In the genomic region with DNA sequence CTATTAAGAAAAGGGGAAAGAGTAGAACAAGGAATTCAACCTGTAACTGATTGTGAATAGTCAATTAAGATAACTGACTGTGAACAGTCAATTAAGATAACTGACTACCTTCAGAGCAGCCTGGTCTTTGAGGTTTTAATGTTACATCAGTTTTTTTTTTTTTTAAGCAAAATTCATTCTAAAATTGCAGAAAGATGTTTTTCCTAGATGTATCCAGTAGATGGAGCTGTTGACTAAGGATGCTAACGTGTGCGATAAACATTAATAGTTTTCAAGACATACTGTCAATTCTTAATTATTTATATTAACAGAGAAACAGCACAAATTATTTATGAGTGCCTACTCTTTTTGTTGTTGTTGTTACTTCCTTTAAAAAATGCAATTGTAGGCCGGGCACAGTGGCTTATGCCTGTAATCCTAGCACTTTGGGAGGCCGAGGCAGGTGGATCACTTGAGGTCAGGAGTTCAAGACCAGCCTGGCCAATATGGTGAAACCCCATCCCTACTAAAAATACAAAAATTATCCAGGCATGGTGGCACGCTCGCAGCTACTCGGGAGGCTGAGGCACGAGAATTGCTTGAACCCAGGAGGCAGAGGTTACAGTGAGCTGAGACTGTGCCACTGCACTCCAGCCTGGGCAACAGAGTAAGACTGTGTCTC, we compare ENCODE assay signal across 10 cellular contexts. TPM values are rescaled to one million over a fixed set of nuclear protein-coding genes. Genes with fewer than 3 reads are reported as not detected.
DNase-seq lines count a peak whose midpoint lies in the region; ATAC-seq and TF ChIP-seq lines count a peak whose summit lies in the region.
"Not testable (repeated sequence)": the region's sequence is repeated elsewhere in the genome, so short reads cannot be mapped to it uniquely, and the experiment has no call there.
"Had no signal": no experiment of that assay in that cellular context is flagged by ENCODE, and none has a peak within 500 bp of the region (broad histone marks: within the 10 kb centered on the region; RNA-seq: fewer than 3 reads in every experiment).

No MANE protein-coding gene starts in this region.

- H3K27me3 ChIP-seq in AG04450 (ENCODE audit: control insufficient read depth, insufficient read depth, low read length) = not testable (repeated sequence)

- peak; percentile 67 for ATAC-seq in activated CD8-positive, alpha-beta T cell treated with anti-CD3 and anti-CD28 coated beads for 36 hours

- H3K27ac ChIP-seq in AG04450 (ENCODE audit: low read depth, low read length); OCI-LY7 (ENCODE audit: low read depth, low read length, poor library complexity, severe bottlenecking): not testable (repeated sequence)

- H3K79me2 ChIP-seq in OCI-LY7 (ENCODE audit: insufficient read depth, low read depth, low read length) = not testable (repeated sequence)

- DNase-seq in AG04450 (ENCODE audit: low read depth, low spot score); GM10266 (ENCODE audit: extremely low spot score); activated CD8-positive, alpha-beta T cell treated with anti-CD3 and anti-CD28 coated beads for 36 hours; progenitor cell of endocrine pancreas (ENCODE audit: low spot score, unreplicated experiment): not testable (repeated sequence)
- peak; percentile 41 for DNase-seq in LoVo (ENCODE audit: low spot score)
- DNase-seq in OCI-LY7 (ENCODE audit: low spot score) = peak; percentile 50
- DNase-seq in dermis microvascular lymphatic vessel endothelial cell (ENCODE audit: low read depth in 2 of 2) = peak; percentile 53 to 60
- peak; percentile 64 for DNase-seq in inferior parietal cortex (ENCODE audit: extremely low spot score)

- not testable (repeated sequence) for H3K4me1 ChIP-seq in OCI-LY7 (ENCODE audit: insufficient read depth, low read length, poor library complexity, severe bottlenecking)

- CTCF ChIA-PET in AG04450 (lab: Charles Lee) = interaction anchor here (0.6 to 2.5 kb wide), 31 partner anchors 9 to 1057 kb away, joined by 3 to 54 read pairs (median 4); partner anchors contain the start of gene HTR7
- CTCF ChIA-PET in OCI-LY7 (lab: Charles Lee; ENCODE audit: unreplicated experiment) = not testable (repeated sequence)
- CTCF ChIA-PET in activated CD8-positive, alpha-beta T cell treated with anti-CD3 and anti-CD28 coated beads for 36 hours (lab: Charles Lee) = interaction anchor here (0.6 to 3.0 kb wide), 22 partner anchors 9 to 418 kb away, joined by 3 to 18 read pairs (median 4); partner anchors contain the start of gene HTR7

- not testable (repeated sequence) for H3K9me3 ChIP-seq in AG04450 (ENCODE audit: control insufficient read depth, insufficient read depth, low read length); OCI-LY7 (ENCODE audit: low read length)

- H3K36me3 ChIP-seq in OCI-LY7 (ENCODE audit: insufficient read depth, low read length) = peaks cover 97% of the 10 kb centered on the region

- not testable (repeated sequence) for H3K4me3 Mint-ChIP-seq in activated CD8-positive, alpha-beta T cell treated with anti-CD3 and anti-CD28 coated beads for 36 hours; progenitor cell of endocrine pancreas (ENCODE audit: low read depth)

- H4K20me1 ChIP-seq in OCI-LY7 (ENCODE audit: insufficient read depth, low read length) = not testable (repeated sequence)

- not testable (repeated sequence) for H3K9me2 ChIP-seq in OCI-LY7 (ENCODE audit: insufficient read depth, low read length)

- not testable (repeated sequence) for H3K9me3 Mint-ChIP-seq in activated CD8-positive, alpha-beta T cell treated with anti-CD3 and anti-CD28 coated beads for 36 hours; progenitor cell of endocrine pancreas (ENCODE audit: low read depth)

- H3K27me3 Mint-ChIP-seq in activated CD8-positive, alpha-beta T cell treated with anti-CD3 and anti-CD28 coated beads for 36 hours; progenitor cell of endocrine pancreas: not testable (repeated sequence)

- intact Hi-C loops in OCI-LY7 (cut with micrococcal nuclease; ENCODE audit: unreplicated experiment); activated CD8-positive, alpha-beta T cell treated with anti-CD3 and anti-CD28 coated beads for 36 hours (cut with micrococcal nuclease): not testable (repeated sequence)

- H2AFZ ChIP-seq in OCI-LY7 (ENCODE audit: low read length) = not testable (repeated sequence)

- POLR2A ChIA-PET in AG04450 (lab: Yijun Ruan, JAX) = not testable (repeated sequence)
- POLR2A ChIA-PET in OCI-LY7 (lab: Charles Lee) = interaction anchor here (0.7 to 1.2 kb wide), 4 partner anchors 9 to 361 kb away, joined by 3 to 4 read pairs (median 4); partner anchors contain the start of gene RPP30
- POLR2A ChIA-PET in activated CD8-positive, alpha-beta T cell treated with anti-CD3 and anti-CD28 coated beads for 36 hours (lab: Charles Lee) = interaction anchor here (1.3 kb wide), 1 partner anchor 9 kb away, joined by 3 read pairs; no protein-coding TSS in a partner anchor

- H3K27ac Mint-ChIP-seq in activated CD8-positive, alpha-beta T cell treated with anti-CD3 and anti-CD28 coated beads for 36 hours; progenitor cell of endocrine pancreas: not testable (repeated sequence)

- TF ChIP-seq CTCF in AG04450 (IDR thresholded peaks at IDR 0.05; ENCODE audit: low read depth, low read length) (peak; percentile 67), GM10266 (IDR thresholded peaks at IDR 0.05; ENCODE audit: control insufficient read depth, insufficient read depth, low read depth, missing control alignments) (peak; percentile 52), OCI-LY7 (conservative IDR thresholded peaks at IDR 0.05; ENCODE audit: low read length) (peak; percentile 84), progenitor cell of endocrine pancreas (IDR thresholded peaks at IDR 0.05; ENCODE audit: unreplicated experiment) (peak; percentile 76)
- TF ChIP-seq CTCF in activated CD8-positive, alpha-beta T cell treated with anti-CD3 and anti-CD28 coated beads for 36 hours (IDR thresholded peaks at IDR 0.05) = peak; percentile 76

- BruUV-seq in OCI-LY7 (replicated peaks; lab: Mats Ljungman, UMichigan) = not testable (repeated sequence)

- H3K36me3 Mint-ChIP-seq in activated CD8-positive, alpha-beta T cell treated with anti-CD3 and anti-CD28 coated beads for 36 hours (ENCODE audit: low read depth) = peaks cover 29% of the 10 kb centered on the region
- H3K36me3 Mint-ChIP-seq in progenitor cell of endocrine pancreas (ENCODE audit: insufficient read depth) = not testable (repeated sequence)

- not testable (repeated sequence) for H3K4me3 ChIP-seq in AG04450 (ENCODE audit: low read depth, low read length); OCI-LY7 (ENCODE audit: low read depth, low read length, poor library complexity, severe bottlenecking)

- H3K4me1 Mint-ChIP-seq in activated CD8-positive, alpha-beta T cell treated with anti-CD3 and anti-CD28 coated beads for 36 hours (ENCODE audit: low read depth); progenitor cell of endocrine pancreas (ENCODE audit: low read depth): not testable (repeated sequence)

- not testable (repeated sequence) for H3K4me2 ChIP-seq in OCI-LY7 (ENCODE audit: low read length)

RNA-seq across cellular contexts. Expression of gene RPP30, which starts 8.4 kb away (rescaled TPM):
- 41.8 and 43.7 TPM in 2 replicates for polyA plus RNA-seq in AG04450 (2011; rRNA removed)
- 18.2 and 24.6 TPM in 2 replicates for polyA minus RNA-seq in AG04450 (2011; rRNA and poly(A)+ RNA removed)
- 32.8 and 34.3 TPM in 2 replicates for total RNA-seq in OCI-LY7 (2014; rRNA removed; shearing (Covaris generic))
- total RNA-seq in OCI-LY7 (2022) (50.4 and 51.9 TPM in 2 replicates), dermis microvascular lymphatic vessel endothelial cell (27.3 and 36.3 TPM in 2 replicates), progenitor cell of endocrine pancreas (51.8 and 53.5 TPM in 2 replicates)
- total RNA-seq in activated CD8-positive, alpha-beta T cell treated with anti-CD3 and anti-CD28 coated beads for 36 hours = 10 to 100 TPM; 55.8 to 56.8 TPM

RNA-seq across cellular contexts. Expression of gene HTR7, which starts 22.4 kb away (rescaled TPM):
- 1.1 TPM in 2 replicates for polyA plus RNA-seq in AG04450 (2011; rRNA removed)
- polyA minus RNA-seq in AG04450 (2011; rRNA and poly(A)+ RNA removed) = 0.64 and 1.00 TPM in 2 replicates
- total RNA-seq in OCI-LY7 (2014; rRNA removed; shearing (Covaris generic)) = not detected in 2 replicates
- total RNA-seq in OCI-LY7 (2022) = 0.10 TPM in 1 of 2 replicates, not detected in the other
- total RNA-seq in activated CD8-positive, alpha-beta T cell treated with anti-CD3 and anti-CD28 coated beads for 36 hours = not detected
- total RNA-seq in dermis microvascular lymphatic vessel endothelial cell = under 0.01 and 0.13 TPM in 2 replicates
- 0.93 TPM in 2 replicates for total RNA-seq in progenitor cell of endocrine pancreas
- total RNA-seq: activated CD8-positive, alpha-beta memory T cell treated with anti-CD3 and anti-CD28 coated beads for 36 hours; Right ventricle myocardium inferior had no signal

RNA-seq across cellular contexts. Expression of gene ANKRD1, which starts 40.7 kb away (rescaled TPM):
- 0.50 and 0.53 TPM in 2 replicates for polyA plus RNA-seq in AG04450 (2011; rRNA removed)
- polyA minus RNA-seq in AG04450 (2011; rRNA and poly(A)+ RNA removed) = 0.22 and 0.51 TPM in 2 replicates
- not detected in 2 replicates for total RNA-seq in OCI-LY7 (2014; rRNA removed; shearing (Covaris generic))
- total RNA-seq in OCI-LY7 (2022) (not detected in 2 replicates), dermis microvascular lymphatic vessel endothelial cell (321 and 371 TPM in 2 replicates), progenitor cell of endocrine pancreas (48.1 and 61.8 TPM in 2 replicates)
- not detected for total RNA-seq in activated CD8-positive, alpha-beta T cell treated with anti-CD3 and anti-CD28 coated beads for 36 hours
- total RNA-seq: activated CD8-positive, alpha-beta memory T cell treated with anti-CD3 and anti-CD28 coated beads for 36 hours had no signal

Comparison
In these comparisons a context has a peak if more than half of its experiments do, and no peak if none do; other contexts are left out.
1. RNA of gene ANKRD1, which starts 40.7 kb away (total RNA-seq): 321 to 371 TPM in dermis microvascular lymphatic vessel endothelial cell and 48.1 to 61.8 TPM in progenitor cell of endocrine pancreas; not detected in OCI-LY7 and not detected in activated CD8-positive, alpha-beta T cell treated with anti-CD3 and anti-CD28 coated beads for 36 hours; every median in the first group is over 10 times any median in the second.
2. Peak in every context shown above with its lines, with median percentiles within 50 percentile points of each other: CTCF ChIP-seq.